ENCODE assay signal across 14 cellular contexts in the genomic region with DNA sequence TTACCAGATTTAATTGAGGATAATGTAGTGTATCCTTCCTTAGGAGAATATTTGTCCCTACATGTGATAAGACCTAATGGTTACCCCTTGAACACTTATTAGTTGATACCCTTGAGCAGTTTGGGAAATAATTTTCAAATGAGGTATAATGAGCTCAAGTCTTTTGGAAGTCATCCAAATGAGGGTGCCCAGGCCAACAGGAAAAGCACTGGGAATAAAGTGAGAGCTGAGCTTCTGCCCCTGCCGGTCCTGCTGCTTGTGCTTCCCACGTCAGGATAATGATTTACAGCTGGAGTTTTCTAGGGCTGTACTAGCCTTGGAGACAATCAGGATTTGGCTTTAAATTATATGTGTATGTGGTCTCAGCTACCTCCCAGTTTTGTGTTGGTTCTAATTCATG.
DNase-seq lines count a peak whose midpoint lies in the region; ATAC-seq and TF ChIP-seq lines count a peak whose summit lies in the region.
"Had no signal": no experiment of that assay in that cellular context is flagged by ENCODE, and none has a peak within 500 bp of the region (broad histone marks: within the 10 kb centered on the region; RNA-seq: fewer than 3 reads in every experiment).

No MANE protein-coding gene starts in this region.

- no peaks in the 10 kb centered on the region for H3K36me3 ChIP-seq in suprapubic skin

- DNase-seq in NCI-H1694 treated with DMSO at 0.1 percent for 48 hours (lab: John Stamatoyannopoulos, UW): peak; percentile 26
- DNase-seq in NCI-H1694 (lab: John Stamatoyannopoulos, UW): no peak
- peak; percentile 90 for DNase-seq in NCI-H69 (lab: John Stamatoyannopoulos, UW)
- no peak for DNase-seq in suprapubic skin (ENCODE audit: low spot score in 2 of 2)
- DNase-seq in SHP77 treated with DMSO at 0.1 percent for 48 hours (lab: John Stamatoyannopoulos, UW): no peak
- DNase-seq in activated CD8-positive, alpha-beta memory T cell treated with anti-CD3 and anti-CD28 coated beads, Interleukin-2, amount 50 U/mL, for 48 hours: no peak
- DNase-seq: 8988T; CD8-positive, alpha-beta memory T cell; nucleus accumbens; small intestine; stimulated activated naive CD8-positive, alpha-beta T cell treated with anti-CD3 and anti-CD28 coated beads, Interleukin-15, Interleukin-2, amounts not matched to agents 100 U/mL and 50 U/mL, for 24 hours had no signal

- H3K27me3 ChIP-seq in suprapubic skin: no peaks in the 10 kb centered on the region

- no peak for TF ChIP-seq CTCF in suprapubic skin (IDR thresholded peaks at IDR 0.05)

- TF ChIP-seq POLR2A in suprapubic skin (IDR thresholded peaks at IDR 0.05): no peak

- H3K4me3 ChIP-seq in suprapubic skin: no peak overlapping the region

- H3K27ac ChIP-seq in suprapubic skin: peak overlapping the region; percentile 77

- H3K4me1 ChIP-seq in suprapubic skin: peaks cover 26% of the 10 kb centered on the region

- 24% methylated on average over 2 of the region's 2 CpGs for WGBS in suprapubic skin

- ATAC-seq in esophagus mucosa: peak; percentile 63
- ATAC-seq in GM18517 (IDR thresholded peaks at IDR 0.05; ENCODE audit: unreplicated experiment): no peak
- ATAC-seq: HCT116; stimulated activated naive CD8-positive, alpha-beta T cell treated with anti-CD3 and anti-CD28 coated beads, Interleukin-15, Interleukin-2, amounts not matched to agents 100 U/mL and 50 U/mL, for 24 hours had no signal

- no peak for TF ChIP-seq EP300 in suprapubic skin (IDR thresholded peaks at IDR 0.05)

- H3K9me3 ChIP-seq in suprapubic skin: no peaks in the 10 kb centered on the region

Comparison
In these comparisons a context has a peak if more than half of its experiments do, and no peak if none do; other contexts are left out.
1. DNase-seq: peak in NCI-H1694 treated with DMSO at 0.1 percent for 48 hours (single experiment) and NCI-H69 (single experiment); none in NCI-H1694 (single experiment), suprapubic skin (0 of 2), SHP77 treated with DMSO at 0.1 percent for 48 hours (single experiment) and activated CD8-positive, alpha-beta memory T cell treated with anti-CD3 and anti-CD28 coated beads, Interleukin-2, amount 50 U/mL, for 48 hours (single experiment).